ENCODE assay signal across 25 cellular contexts in genomic region chr7:137684316-137684715, GRCh38.
"Had no signal": no experiment of that assay in that cellular context is flagged by ENCODE, and none has a peak within 500 bp of the region (broad histone marks: within the 10 kb centered on the region; RNA-seq: fewer than 3 reads in every experiment).

No MANE protein-coding gene starts in this region.

- H3K36me3 Mint-ChIP-seq: immature natural killer cell; mesothelial cell of epicardium; naive thymus-derived CD4-positive, alpha-beta T cell; stimulated activated effector memory CD8-positive, alpha-beta T cell treated with anti-CD3 and anti-CD28 coated beads, Interleukin-12 subunit alpha, Interleukin-12 subunit beta, amount 100 ng/mL, for 72 hours; type B pancreatic cell had no signal

- H3K9me3 Mint-ChIP-seq: effector memory CD8-positive, alpha-beta T cell; mesothelial cell of epicardium; nephron; stimulated activated effector memory CD8-positive, alpha-beta T cell treated with anti-CD3 and anti-CD28 coated beads, Interleukin-12 subunit alpha, Interleukin-12 subunit beta, amount 100 ng/mL, for 72 hours; type B pancreatic cell had no signal

- DNase-seq: cerebellar nuclear complex; cortex of kidney; effector memory CD8-positive, alpha-beta T cell; erythroblast; esophagus squamous epithelium; foreskin melanocyte; glutamatergic neuron; hypothalamus; immature natural killer cell; mesenchymal stem cell; mucosa of descending colon; naive thymus-derived CD4-positive, alpha-beta T cell; occipital lobe; pancreas; retina; right lobe of liver; stimulated activated CD4-positive, alpha-beta T cell treated with anti-CD3 and anti-CD28 coated beads, Interleukin-2, amount 100 ng/mL, for 24 hours; stimulated activated CD4-positive, alpha-beta T cell treated with anti-CD3 and anti-CD28 coated beads, Interleukin-4, amount 100 ng/mL, for 24 hours; stimulated activated naive CD4-positive, alpha-beta T cell treated with Interleukin-2 at 50 U/mL for 16 hours; stomach; thyroid gland had no signal

- H3K27ac Mint-ChIP-seq: effector memory CD8-positive, alpha-beta T cell; immature natural killer cell; mesothelial cell of epicardium; naive thymus-derived CD4-positive, alpha-beta T cell; nephron; stimulated activated effector memory CD8-positive, alpha-beta T cell treated with anti-CD3 and anti-CD28 coated beads, Interleukin-12 subunit alpha, Interleukin-12 subunit beta, amount 100 ng/mL, for 72 hours; type B pancreatic cell had no signal

- ATAC-seq: effector memory CD8-positive, alpha-beta T cell; mucosa of descending colon; naive thymus-derived CD4-positive, alpha-beta T cell; pancreas; right lobe of liver; stimulated activated effector memory CD8-positive, alpha-beta T cell treated with anti-CD3 and anti-CD28 coated beads, Interleukin-12 subunit alpha, Interleukin-12 subunit beta, amount 100 ng/mL, for 72 hours had no signal

- H3K4me3 Mint-ChIP-seq: effector memory CD8-positive, alpha-beta T cell; immature natural killer cell; mesothelial cell of epicardium; naive thymus-derived CD4-positive, alpha-beta T cell; nephron; stimulated activated effector memory CD8-positive, alpha-beta T cell treated with anti-CD3 and anti-CD28 coated beads, Interleukin-12 subunit alpha, Interleukin-12 subunit beta, amount 100 ng/mL, for 72 hours; type B pancreatic cell had no signal

- H3K4me1 ChIP-seq: esophagus squamous epithelium, pancreas, right lobe of liver, stomach, thyroid gland had no signal

- H3K4me1 Mint-ChIP-seq: immature natural killer cell; naive thymus-derived CD4-positive, alpha-beta T cell; nephron; stimulated activated effector memory CD8-positive, alpha-beta T cell treated with anti-CD3 and anti-CD28 coated beads, Interleukin-12 subunit alpha, Interleukin-12 subunit beta, amount 100 ng/mL, for 72 hours had no signal

- H3K27me3 ChIP-seq: esophagus squamous epithelium, pancreas, right lobe of liver, stomach, thyroid gland had no signal

- H3K9me3 ChIP-seq: esophagus squamous epithelium, mucosa of descending colon, pancreas, right lobe of liver, stomach, thyroid gland had no signal

- H3K36me3 ChIP-seq: esophagus squamous epithelium, pancreas, right lobe of liver, stomach, thyroid gland had no signal

- H3K27ac ChIP-seq: esophagus squamous epithelium, pancreas, right lobe of liver, stomach, thyroid gland had no signal

- H3K4me3 ChIP-seq: esophagus squamous epithelium, mucosa of descending colon, pancreas, right lobe of liver, stomach, thyroid gland had no signal
